Comparison of ENCODE assay signal across 8 cellular contexts in genomic region chr19:50461066-50461875, GRCh38. TPM values are rescaled to one million over a fixed set of nuclear protein-coding genes. Genes with fewer than 3 reads are reported as not detected.
DNase-seq lines count a peak whose midpoint lies in the region; TF ChIP-seq lines count a peak whose summit lies in the region.

No MANE protein-coding gene starts in this region.

- TF ChIP-seq POLR2A in Raji (IDR thresholded peaks at IDR 0.05; ENCODE audit: insufficient read depth, low read depth, low read length), result peak; percentile 42

- intact Hi-C loops in head of caudate nucleus (cut with DNase I), result no loop called here

- DNase-seq in SIG-M5 treated with dmso at 0.1 percent for 504 hours (lab: John Stamatoyannopoulos, UW; ENCODE audit: unreplicated experiment) (peak; percentile 58), SIG-M5 (lab: John Stamatoyannopoulos, UW) (no peak), LHCN-M2 (ENCODE audit: low read depth) (peak; percentile 58), head of caudate nucleus (peak in 41 of 42 donors; percentile 26 to 83 (median 60)), retina (peak; percentile 85), cerebellar nuclear complex (lab: John Stamatoyannopoulos, UW) (no peak)
- DNase-seq in activated naive CD4-positive, alpha-beta T cell treated with anti-CD3 and anti-CD28 coated beads, Interleukin-2, amount 50 U/mL, for 16 hours, result peak; percentile 53

RNA-seq across cellular contexts. Expression of gene EMC10, which starts 15.0 kb away (rescaled TPM):
- total RNA-seq in LHCN-M2 (2014; rRNA removed), result 116 and 122 TPM in 2 replicates
- 86.1 TPM for polyA plus RNA-seq in LHCN-M2 (2012)

RNA-seq across cellular contexts. Expression of gene GARIN5A, which starts 15.4 kb away (rescaled TPM):
- total RNA-seq in LHCN-M2 (2014; rRNA removed), result 0.23 and 2.4 TPM in 2 replicates
- polyA plus RNA-seq in LHCN-M2 (2012), result 0.70 TPM

RNA-seq across cellular contexts. Expression of gene MYBPC2, which starts 28.6 kb away (rescaled TPM):
- 0.11 TPM in 1 of 2 replicates, not detected in the other for total RNA-seq in LHCN-M2 (2014; rRNA removed)
- polyA plus RNA-seq in LHCN-M2 (2012), result 0.16 TPM

RNA-seq across cellular contexts. Expression of gene SPIB, which starts 42.5 kb away (rescaled TPM):
- not detected in 2 replicates for total RNA-seq in LHCN-M2 (2014; rRNA removed)
- 0.10 TPM for polyA plus RNA-seq in LHCN-M2 (2012)

RNA-seq across cellular contexts. Expression of gene JOSD2, which starts 49.7 kb away (rescaled TPM):
- total RNA-seq in LHCN-M2 (2014; rRNA removed), result 41.7 and 47.3 TPM in 2 replicates
- polyA plus RNA-seq in LHCN-M2 (2012), result 79.2 TPM

Comparison
In these comparisons a context has a peak if more than half of its experiments do, and no peak if none do; other contexts are left out.
1. DNase-seq: peak in SIG-M5 treated with dmso at 0.1 percent for 504 hours (single experiment), LHCN-M2 (single experiment), activated naive CD4-positive, alpha-beta T cell treated with anti-CD3 and anti-CD28 coated beads, Interleukin-2, amount 50 U/mL, for 16 hours (single experiment), head of caudate nucleus (41 of 42) and retina (single experiment); none in SIG-M5 (single experiment) and cerebellar nuclear complex (0 of 2).